Comparison of ENCODE assay signal across 1 cellular context in the genomic region with DNA sequence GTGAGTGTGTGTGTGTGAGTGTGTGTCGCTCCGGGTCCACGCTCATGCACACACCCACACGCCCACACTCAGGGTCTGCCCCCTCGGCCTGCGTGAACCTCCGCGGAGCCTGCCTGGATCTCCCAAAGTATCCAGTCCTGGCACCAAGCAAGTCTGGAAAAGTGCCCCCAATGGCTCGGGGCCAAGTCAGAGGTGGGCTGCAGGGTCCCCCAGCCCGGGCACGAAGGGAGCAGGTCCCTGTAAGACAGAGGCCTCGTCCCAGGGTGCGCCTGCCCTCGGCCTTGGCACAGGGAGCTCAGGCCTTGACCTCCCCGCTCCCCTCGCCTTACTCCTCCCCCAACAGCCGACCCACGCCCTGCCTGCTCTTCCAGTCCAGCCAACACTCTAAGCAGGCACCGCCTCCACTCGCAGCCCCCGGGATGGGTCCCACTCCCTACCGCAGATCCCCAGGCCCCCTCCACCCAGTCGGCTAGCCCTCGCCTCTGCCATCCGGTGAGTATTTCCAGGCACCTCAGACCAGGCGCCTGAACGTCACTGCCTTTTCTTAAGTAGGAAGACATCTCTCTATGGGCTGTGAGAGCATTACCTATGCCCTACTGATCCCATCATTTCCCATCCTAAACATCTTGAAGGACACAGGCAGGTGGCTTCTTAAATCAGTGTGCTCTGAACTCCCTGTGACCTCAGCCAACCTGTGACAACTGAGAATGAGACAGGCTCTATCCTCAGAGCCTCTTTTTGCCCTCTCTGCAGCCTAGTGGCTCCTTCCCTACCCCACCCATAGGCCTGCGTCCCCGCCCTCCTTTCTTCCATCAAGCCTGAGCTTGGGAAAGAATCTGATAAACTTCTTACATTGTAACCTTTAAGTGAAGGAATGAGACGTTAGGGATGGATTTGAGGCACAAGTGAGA.
A peak's percentile ranks its signal among the peaks of the same experiment; 100 is the strongest.
TF ChIP-seq lines count a peak whose summit lies in the region.

No MANE protein-coding gene starts in this region.

TF ChIP-seq in H1, 55 proteins besides CTCF, POLR2A, EP300 and RAD21:
- TF ChIP-seq CBX8 (IDR thresholded peaks at IDR 0.05; ENCODE audit: borderline replicate concordance, low read depth, low read length) (no peak), HDAC2 (IDR thresholded peaks at IDR 0.05; ENCODE audit: borderline replicate concordance in 1 of 2, low read depth in 2 of 2, low read length in 2 of 2) (no peak), EGR1 (IDR thresholded peaks at IDR 0.05; ENCODE audit: borderline replicate concordance, low read depth, low read length) (no peak), SP4 (IDR thresholded peaks at IDR 0.05; ENCODE audit: low read length) (no peak), RBBP5 (IDR thresholded peaks at IDR 0.05; ENCODE audit: borderline replicate concordance, low read depth, low read length) (no peak; the same call in 1 of the 2 replicates), SIN3A (conservative IDR thresholded peaks at IDR 0.05 in 1 of 2, IDR thresholded peaks at IDR 0.05 in 1 of 2; ENCODE audit: low read depth in 1 of 2, low read length in 2 of 2) (no peak), BACH1 (IDR thresholded peaks at IDR 0.05; ENCODE audit: low read length) (no peak), KDM4A (IDR thresholded peaks at IDR 0.05; ENCODE audit: low read depth, low read length, severe bottlenecking) (peak; percentile 68), MAFK (IDR thresholded peaks at IDR 0.05; ENCODE audit: low read depth, low read length) (no peak), TEAD4 (IDR thresholded peaks at IDR 0.05; ENCODE audit: low read depth, low read length) (no peak)
- TF ChIP-seq, protein P1, sequence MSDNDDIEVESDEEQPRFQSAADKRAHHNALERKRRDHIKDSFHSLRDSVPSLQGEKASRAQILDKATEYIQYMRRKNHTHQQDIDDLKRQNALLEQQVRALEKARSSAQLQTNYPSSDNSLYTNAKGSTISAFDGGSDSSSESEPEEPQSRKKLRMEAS (IDR thresholded peaks at IDR 0.05): 0 out of 2 replicates have a peak, but pooled peaks have one; percentile 20
